ENCODE assay signal across 8 cellular contexts in genomic region chr9:129783516-129784361, GRCh38. TPM values are rescaled to one million over a fixed set of nuclear protein-coding genes. Genes with fewer than 3 reads are reported as not detected.
DNase-seq lines count a peak whose midpoint lies in the region; ATAC-seq and TF ChIP-seq lines count a peak whose summit lies in the region.

No MANE protein-coding gene starts in this region.

- TF ChIP-seq CTCF in AG04450 (IDR thresholded peaks at IDR 0.05; ENCODE audit: low read depth, low read length) (peak; percentile 97), GM20000 (IDR thresholded peaks at IDR 0.05; ENCODE audit: extremely low read depth, missing control alignments) (peak; percentile 69)

- peaks cover 4% of the 10 kb centered on the region for H3K27me3 ChIP-seq in AG04450 (ENCODE audit: control insufficient read depth, insufficient read depth, low read length)

- no peak overlapping the region for H3K27ac ChIP-seq in AG04450 (ENCODE audit: low read depth, low read length)

- CTCF ChIA-PET in AG04450 (lab: Charles Lee): interaction anchor here (0.6 to 5.2 kb wide), 27 partner anchors 11 to 932 kb away, joined by 3 to 85 read pairs (median 5); partner anchors contain the start of gene PTGES

- POLR2A ChIA-PET in AG04450 (lab: Yijun Ruan, JAX): no interaction called here

- DNase-seq in AG04450 (ENCODE audit: low read depth, low spot score) (peak; percentile 57), GM20000 (ENCODE audit: low spot score) (peak; percentile 84), NCI-H2196 treated with DMSO at 0.1 percent for 48 hours (lab: John Stamatoyannopoulos, UW; ENCODE audit: unreplicated experiment) (peak; percentile 56), left colon (peak in 1 of 2 donors; percentile 60)
- peak; percentile 71 for DNase-seq in central memory CD4-positive, alpha-beta T cell
- peak; percentile 64 for DNase-seq in stimulated activated CD4-positive, alpha-beta T cell treated with anti-CD3 and anti-CD28 coated beads, Interleukin-4, amount 100 ng/mL, for 1 hour

- ATAC-seq in activated CD4-positive, CD25-positive, alpha-beta regulatory T cell treated with anti-CD3 and anti-CD28 coated beads, Interleukin-2, amount 50 U/mL, for 24 hours: peak; percentile 90 to 91
- ATAC-seq in left colon (peak; percentile 94), GM21825 (IDR thresholded peaks at IDR 0.05; ENCODE audit: unreplicated experiment) (no peak)

- H3K4me3 ChIP-seq in AG04450 (ENCODE audit: low read depth, low read length): no peak overlapping the region

- intact Hi-C loops in left colon (cut with DNase I, micrococcal nuclease): loop anchor here (5.0 to 10.0 kb wide), 3 partner anchors 46 to 141 kb away; partner anchors contain the start of gene ASB6 (in 1 of the 2)

- no peaks in the 10 kb centered on the region for H3K9me3 ChIP-seq in AG04450 (ENCODE audit: control insufficient read depth, insufficient read depth, low read length)

RNA-seq across cellular contexts. Expression of gene TOR1B, which starts 19.2 kb away (rescaled TPM):
- polyA plus RNA-seq in AG04450 (2011; rRNA removed): 26.3 and 31.0 TPM in 2 replicates
- 13.4 and 14.1 TPM in 2 replicates for polyA minus RNA-seq in AG04450 (2011; rRNA and poly(A)+ RNA removed)
- 10 to 100 TPM; 41.7 to 50.7 TPM for total RNA-seq in left colon

RNA-seq across cellular contexts. Expression of gene PTGES, which starts 30.9 kb away (rescaled TPM):
- polyA plus RNA-seq in AG04450 (2011; rRNA removed): 17.0 and 21.4 TPM in 2 replicates
- 14.2 and 19.9 TPM in 2 replicates for polyA minus RNA-seq in AG04450 (2011; rRNA and poly(A)+ RNA removed)
- total RNA-seq in left colon: 1 to 10 TPM; 2.5 to 5.0 TPM

RNA-seq across cellular contexts. Expression of gene TOR1A, which starts 40.2 kb away (rescaled TPM):
- 72.0 and 78.5 TPM in 2 replicates for polyA plus RNA-seq in AG04450 (2011; rRNA removed)
- 45.6 and 46.0 TPM in 2 replicates for polyA minus RNA-seq in AG04450 (2011; rRNA and poly(A)+ RNA removed)
- 10 to 100 TPM; 30.7 to 36.9 TPM for total RNA-seq in left colon

RNA-seq across cellular contexts. Expression of gene C9orf78, which starts 51.3 kb away (rescaled TPM):
- 51.4 and 66.8 TPM in 2 replicates for polyA plus RNA-seq in AG04450 (2011; rRNA removed)
- 10.9 and 13.4 TPM in 2 replicates for polyA minus RNA-seq in AG04450 (2011; rRNA and poly(A)+ RNA removed)
- 10 to 100 TPM; 34.6 to 41.3 TPM for total RNA-seq in left colon

RNA-seq across cellular contexts. Expression of gene USP20, which starts 51.5 kb away (rescaled TPM):
- polyA plus RNA-seq in AG04450 (2011; rRNA removed): 10.3 and 13.2 TPM in 2 replicates
- polyA minus RNA-seq in AG04450 (2011; rRNA and poly(A)+ RNA removed): 16.6 and 22.9 TPM in 2 replicates
- 10 to 100 TPM; 16.0 to 21.9 TPM for total RNA-seq in left colon
